ENCODE assay signal across 24 cellular contexts in genomic region chr22:42425337-42425988, GRCh38. TPM values are rescaled to one million over a fixed set of nuclear protein-coding genes. Genes with fewer than 3 reads are reported as not detected.
DNase-seq lines count a peak whose midpoint lies in the region; ATAC-seq, FAIRE-seq and TF ChIP-seq lines count a peak whose summit lies in the region.
"Had no signal": no experiment of that assay in that cellular context is flagged by ENCODE, and none has a peak within 500 bp of the region (broad histone marks: within the 10 kb centered on the region; RNA-seq: fewer than 3 reads in every experiment).

No MANE protein-coding gene starts in this region.

- H3K9me3 Mint-ChIP-seq in H9 (no peaks in the 10 kb centered on the region; a peak in 1 of 5 replicates), nephron (no peaks in the 10 kb centered on the region), Caco-2 (ENCODE audit: unreplicated experiment) (no peaks in the 10 kb centered on the region)
- H3K9me3 Mint-ChIP-seq in activated T-helper 1 cell treated with anti-CD3 and anti-CD28 coated beads, Interleukin-12 subunit alpha, Interleukin-12 subunit beta, Interleukin-2, Interleukin-4 antibody, amounts not matched to agents 30 ng/mL and 10 ng/mL and 1 ng/mL, durations not matched to agents 14 hours and 24 hours and 36 hours: no peaks in the 10 kb centered on the region
- H3K9me3 Mint-ChIP-seq: activated B cell treated with CpG ODN at 0.5 μM for 24 hours; activated CD8-positive, alpha-beta T cell treated with anti-CD3 and anti-CD28 coated beads for 36 hours; activated naive CD8-positive, alpha-beta T cell treated with anti-CD3 and anti-CD28 coated beads for 36 hours; activated T-cell treated with anti-CD3 and anti-CD28 coated beads, Interleukin-2, amount 50 U/mL, for 4 hours; memory B cell; naive thymus-derived CD8-positive, alpha-beta T cell had no signal

- no peaks in the 10 kb centered on the region for H3K36me3 ChIP-seq in GM12878 (ENCODE audit: control insufficient read depth in 2 of 2, insufficient read depth in 2 of 2, low read length in 1 of 2)
- no peaks in the 10 kb centered on the region for H3K36me3 ChIP-seq in Caco-2 (ENCODE audit: control insufficient read depth, insufficient read depth, low read length)

- H3T11ph ChIP-seq in H9 (ENCODE audit: low read length): no peak overlapping the region

- H3K36me3 Mint-ChIP-seq in H9 (ENCODE audit: insufficient read depth in 1 of 3, low read depth in 3 of 3): no peaks in the 10 kb centered on the region
- H3K36me3 Mint-ChIP-seq in nephron (ENCODE audit: low read depth): no peaks in the 10 kb centered on the region
- H3K36me3 Mint-ChIP-seq in Caco-2 (ENCODE audit: insufficient read depth, unreplicated experiment): no peaks in the 10 kb centered on the region
- no peaks in the 10 kb centered on the region for H3K36me3 Mint-ChIP-seq in activated T-helper 1 cell treated with anti-CD3 and anti-CD28 coated beads, Interleukin-12 subunit alpha, Interleukin-12 subunit beta, Interleukin-2, Interleukin-4 antibody, amounts not matched to agents 30 ng/mL and 10 ng/mL and 1 ng/mL, durations not matched to agents 14 hours and 24 hours and 36 hours (ENCODE audit: low read depth)
- H3K36me3 Mint-ChIP-seq: activated naive CD8-positive, alpha-beta T cell treated with anti-CD3 and anti-CD28 coated beads for 36 hours; memory B cell; naive thymus-derived CD8-positive, alpha-beta T cell had no signal

- H4K91ac ChIP-seq in H9 (ENCODE audit: insufficient read length, low read depth, low read length): no peak overlapping the region

- H3K23me2 ChIP-seq in H9 (ENCODE audit: insufficient read length, low read depth, low read length, poor library complexity, severe bottlenecking): no peaks in the 10 kb centered on the region

- H3K27ac Mint-ChIP-seq in H9 (peak overlapping the region in 2 of 3 experiments; percentile 3 to 34; a peak in 3 of 7 replicates), nephron (peak overlapping the region in 2 of 3 experiments; percentile 68 to 81), Caco-2 (ENCODE audit: unreplicated experiment) (no peak overlapping the region)
- no peak overlapping the region for H3K27ac Mint-ChIP-seq in activated T-helper 1 cell treated with anti-CD3 and anti-CD28 coated beads, Interleukin-12 subunit alpha, Interleukin-12 subunit beta, Interleukin-2, Interleukin-4 antibody, amounts not matched to agents 30 ng/mL and 10 ng/mL and 1 ng/mL, durations not matched to agents 14 hours and 24 hours and 36 hours
- H3K27ac Mint-ChIP-seq: activated B cell treated with CpG ODN at 0.5 μM for 24 hours; activated CD8-positive, alpha-beta T cell treated with anti-CD3 and anti-CD28 coated beads for 36 hours; activated naive CD8-positive, alpha-beta T cell treated with anti-CD3 and anti-CD28 coated beads for 36 hours; memory B cell had no signal

- no peak overlapping the region for H3K4ac ChIP-seq in H9 (ENCODE audit: low read depth, low read length)

- intact Hi-C loops in GM12878 (cut with micrococcal nuclease; ENCODE audit: unreplicated experiment): no loop called here
- intact Hi-C loops in Caco-2 (cut with micrococcal nuclease; ENCODE audit: unreplicated experiment): no loop called here
- intact Hi-C loops in activated T-helper 1 cell treated with anti-CD3 and anti-CD28 coated beads, Interleukin-12 subunit alpha, Interleukin-12 subunit beta, Interleukin-2, Interleukin-4 antibody, amounts not matched to agents 30 ng/mL and 10 ng/mL and 1 ng/mL, durations not matched to agents 14 hours and 24 hours and 36 hours (cut with micrococcal nuclease): no loop called here

- H3K56ac ChIP-seq in H9 (ENCODE audit: insufficient read length, low read depth, low read length): no peak overlapping the region

- CTCF ChIA-PET in GM12878 (lab: Yijun Ruan, JAX) (interaction anchor here (0.7 to 1.6 kb wide), 2 partner anchors 9 to 19 kb away, joined by 3 read pairs; no protein-coding TSS in a partner anchor), Caco-2 (lab: Charles Lee) (no interaction called here)

- H3K14ac ChIP-seq in H9 (ENCODE audit: insufficient read depth, low read length): no peak overlapping the region

- no peak overlapping the region for H2BK120ac ChIP-seq in H9 (ENCODE audit: low read depth, low read length, poor library complexity, severe bottlenecking)

- H2BK15ac ChIP-seq in H9 (ENCODE audit: low read depth, low read length): no peak overlapping the region

- in situ Hi-C loops in GM12878 (cut with MboI): no loop called here

- H4K5ac ChIP-seq in H9 (ENCODE audit: insufficient read length, low read depth, low read length): no peak overlapping the region

- peak; percentile 21 for DNase-seq in NCI-H345 (lab: John Stamatoyannopoulos, UW)
- no peak for DNase-seq in NCI-H345 treated with DMSO at 0.1 percent for 48 hours (lab: John Stamatoyannopoulos, UW; ENCODE audit: unreplicated experiment)
- peak; percentile 21 for DNase-seq in H9
- no peak for DNase-seq in GM12878 (ENCODE audit: low read depth, low spot score)
- DNase-seq in Caco-2: no peak
- DNase-seq in AG20443 (ENCODE audit: low spot score): no peak
- no peak for DNase-seq in activated T-helper 1 cell treated with anti-CD3 and anti-CD28 coated beads, Interleukin-12 subunit alpha, Interleukin-12 subunit beta, Interleukin-2, Interleukin-4 antibody, amounts not matched to agents 30 ng/mL and 10 ng/mL and 1 ng/mL, durations not matched to agents 14 hours and 24 hours and 36 hours (ENCODE audit: low spot score)
- DNase-seq: activated B cell treated with CpG ODN at 0.5 μM for 24 hours; activated CD8-positive, alpha-beta T cell treated with anti-CD3 and anti-CD28 coated beads for 36 hours; activated naive CD8-positive, alpha-beta T cell treated with anti-CD3 and anti-CD28 coated beads for 36 hours; activated T-cell treated with anti-CD3 and anti-CD28 coated beads, Interleukin-2, amount 50 U/mL, for 4 hours; C1 segment of cervical spinal cord; DMS153; hippocampal formation; islet precursor cell; MM.1S; naive thymus-derived CD8-positive, alpha-beta T cell; NCI-H2081; NCI-H82; PC-3; T-helper 2 cell had no signal

- TF ChIP-seq POLR2A in GM12878 (IDR thresholded peaks at IDR 0.05; ENCODE audit: low read depth, low read length): no peak

- H3K4me3 Mint-ChIP-seq in H9 (peak overlapping the region in 1 of 2 experiments; percentile 49; a peak in 2 of 5 replicates), nephron (no peak overlapping the region), Caco-2 (ENCODE audit: unreplicated experiment) (no peak overlapping the region)
- no peak overlapping the region for H3K4me3 Mint-ChIP-seq in activated T-helper 1 cell treated with anti-CD3 and anti-CD28 coated beads, Interleukin-12 subunit alpha, Interleukin-12 subunit beta, Interleukin-2, Interleukin-4 antibody, amounts not matched to agents 30 ng/mL and 10 ng/mL and 1 ng/mL, durations not matched to agents 14 hours and 24 hours and 36 hours
- H3K4me3 Mint-ChIP-seq: activated B cell treated with CpG ODN at 0.5 μM for 24 hours; activated CD8-positive, alpha-beta T cell treated with anti-CD3 and anti-CD28 coated beads for 36 hours; activated naive CD8-positive, alpha-beta T cell treated with anti-CD3 and anti-CD28 coated beads for 36 hours; activated T-cell treated with anti-CD3 and anti-CD28 coated beads, Interleukin-2, amount 50 U/mL, for 4 hours; memory B cell; naive thymus-derived CD8-positive, alpha-beta T cell had no signal

- H3K4me2 ChIP-seq in H9 (ENCODE audit: insufficient read depth, insufficient read length, low read length) (no peak overlapping the region), GM12878 (ENCODE audit: control insufficient read depth, insufficient read depth) (no peak overlapping the region)
- H3K4me2 ChIP-seq: A549 had no signal

- WGBS in H9 (ENCODE audit: extremely low coverage, insufficient read length, low lambda C conversion rate): no CpG with 5 or more reads among the region's 12 CpGs
- WGBS in GM12878 (ENCODE audit: insufficient coverage, insufficient replicate concordance, low lambda C conversion rate, missing lambda C conversion rate): 55% methylated on average over 11 of the region's 12 CpGs

- H2AFZ ChIP-seq in H9 (ENCODE audit: low read length): no peak overlapping the region
- no peak overlapping the region for H2AFZ ChIP-seq in GM12878 (ENCODE audit: control insufficient read depth, low read depth, low read length)

- no peaks in the 10 kb centered on the region for H3K79me1 ChIP-seq in H9 (ENCODE audit: insufficient read depth, low read depth, low read length, poor library complexity, severe bottlenecking)

- no peak overlapping the region for H2BK20ac ChIP-seq in H9 (ENCODE audit: low read depth, low read length, poor library complexity, severe bottlenecking)

- no peaks in the 10 kb centered on the region for H3K27me3 ChIP-seq in H9 (ENCODE audit: insufficient read depth, low read length)
- no peaks in the 10 kb centered on the region for H3K27me3 ChIP-seq in GM12878 (replicated peaks in 1 of 2; ENCODE audit: control insufficient read depth in 2 of 2, insufficient read depth in 2 of 2, low read length in 1 of 2)
- no peaks in the 10 kb centered on the region for H3K27me3 ChIP-seq in Caco-2 (replicated peaks; ENCODE audit: control insufficient read depth, insufficient read depth, low read length)

- H3K9ac ChIP-seq in H9 (ENCODE audit: extremely low read depth, insufficient read length, low read length) (no peak overlapping the region), GM12878 (ENCODE audit: control insufficient read depth, insufficient read depth, low read length) (no peak overlapping the region)

- TF ChIP-seq CTCF in H9 (conservative IDR thresholded peaks at IDR 0.05): no peak
- no peak for TF ChIP-seq CTCF in GM12878 (IDR thresholded peaks at IDR 0.05 in 2 of 3, conservative IDR thresholded peaks at IDR 0.05 in 1 of 3; ENCODE audit: control insufficient read depth in 2 of 3, extremely low read depth in 1 of 3, insufficient read depth in 1 of 3, low read depth in 3 of 3, low read length in 3 of 3)
- TF ChIP-seq CTCF in nephron (IDR thresholded peaks at IDR 0.05; ENCODE audit: unreplicated experiment in 3 of 3): no peak
- no peak for TF ChIP-seq CTCF in Caco-2 (IDR thresholded peaks at IDR 0.05; ENCODE audit: insufficient read depth in 1 of 2, low read depth in 1 of 2, low read length in 1 of 2, severe bottlenecking in 1 of 2, unreplicated experiment in 1 of 2)

- no peak for TF ChIP-seq EP300 in GM12878 (IDR thresholded peaks at IDR 0.05; ENCODE audit: borderline replicate concordance in 1 of 2, control insufficient read depth in 1 of 2, low read depth in 2 of 2, low read length in 2 of 2)

- peaks cover 16 to 44% of the 10 kb centered on the region in 2 experiments for H3K4me1 Mint-ChIP-seq in H9
- peaks cover 31% of the 10 kb centered on the region for H3K4me1 Mint-ChIP-seq in nephron
- no peaks in the 10 kb centered on the region for H3K4me1 Mint-ChIP-seq in Caco-2 (ENCODE audit: low read depth, unreplicated experiment)
- H3K4me1 Mint-ChIP-seq in activated T-helper 1 cell treated with anti-CD3 and anti-CD28 coated beads, Interleukin-12 subunit alpha, Interleukin-12 subunit beta, Interleukin-2, Interleukin-4 antibody, amounts not matched to agents 30 ng/mL and 10 ng/mL and 1 ng/mL, durations not matched to agents 14 hours and 24 hours and 36 hours (ENCODE audit: low read depth): peaks cover 5% of the 10 kb centered on the region

- no peak for ATAC-seq in GM12878
- ATAC-seq: A549; activated CD8-positive, alpha-beta T cell treated with anti-CD3 and anti-CD28 coated beads for 36 hours; activated T-cell treated with anti-CD3 and anti-CD28 coated beads, Interleukin-2, amount 50 U/mL, for 4 hours; naive thymus-derived CD8-positive, alpha-beta T cell; PC-3 had no signal

- H3K4me1 ChIP-seq in H9 (ENCODE audit: insufficient read depth, low read length): peaks cover 3% of the 10 kb centered on the region; the same call in 1 of the 2 replicates
- peaks cover 10% of the 10 kb centered on the region for H3K4me1 ChIP-seq in GM12878 (ENCODE audit: control insufficient read depth, insufficient read depth, low read length)
- no peaks in the 10 kb centered on the region for H3K4me1 ChIP-seq in Caco-2
- H3K4me1 ChIP-seq: A549 had no signal

- no peak for TF ChIP-seq RAD21 in GM12878 (IDR thresholded peaks at IDR 0.05; ENCODE audit: insufficient read depth, low read depth, low read length)

- RAD21 ChIA-PET in GM12878 (lab: Charles Lee; ENCODE audit: unreplicated experiment): no interaction called here

- H2AK5ac ChIP-seq in H9 (ENCODE audit: insufficient read length, low read length): no peak overlapping the region

- no peak overlapping the region for H2BK12ac ChIP-seq in H9 (ENCODE audit: insufficient read length, low read depth, low read length)

- no peaks in the 10 kb centered on the region for H3K79me2 ChIP-seq in H9 (ENCODE audit: insufficient read depth, low read length)
- H3K79me2 ChIP-seq in GM12878 (ENCODE audit: control insufficient read depth, insufficient read depth, low read length): no peaks in the 10 kb centered on the region

- H3K27ac ChIP-seq in H9 (ENCODE audit: insufficient read length, low read depth, low read length): no peak overlapping the region
- no peak overlapping the region for H3K27ac ChIP-seq in GM12878 (ENCODE audit: control insufficient read depth, insufficient read depth)
- H3K27ac ChIP-seq: A549 had no signal

- no peak overlapping the region for H2BK5ac ChIP-seq in H9 (ENCODE audit: insufficient read length, low read length)

- no peak for FAIRE-seq in GM12878 (lab: Jason Lieb, UNC)
- FAIRE-seq: A549 had no signal

- H4K8ac ChIP-seq in H9 (replicated peaks; ENCODE audit: insufficient read length, low read depth, low read length): no peak overlapping the region

- H3K9me3 ChIP-seq in H9 (ENCODE audit: control insufficient read depth, low read depth, low read length) (no peaks in the 10 kb centered on the region), GM12878 (replicated peaks; ENCODE audit: control insufficient read depth, insufficient read depth, low read length) (no peaks in the 10 kb centered on the region), Caco-2 (no peaks in the 10 kb centered on the region)
- H3K9me3 ChIP-seq: A549 had no signal

- SMC1A ChIA-PET in GM12878 (lab: Charles Lee; ENCODE audit: uncharacterized antibody, unreplicated experiment): interaction anchor here (1.8 kb wide), 1 partner anchor 11 kb away, joined by 6 read pairs; no protein-coding TSS in a partner anchor

- POLR2A ChIA-PET in GM12878 (lab: Charles Lee): interaction anchor here (1.0 kb wide), 1 partner anchor 10 kb away, joined by 4 read pairs; no protein-coding TSS in a partner anchor
- POLR2A ChIA-PET in Caco-2 (lab: Charles Lee): no interaction called here

- H3K27me3 Mint-ChIP-seq in H9 (ENCODE audit: low read depth) (peaks cover 44% of the 10 kb centered on the region), nephron (ENCODE audit: low read depth) (peaks cover 24% of the 10 kb centered on the region), Caco-2 (ENCODE audit: insufficient read depth, unreplicated experiment) (no peaks in the 10 kb centered on the region)
- peaks cover 13% of the 10 kb centered on the region for H3K27me3 Mint-ChIP-seq in activated T-helper 1 cell treated with anti-CD3 and anti-CD28 coated beads, Interleukin-12 subunit alpha, Interleukin-12 subunit beta, Interleukin-2, Interleukin-4 antibody, amounts not matched to agents 30 ng/mL and 10 ng/mL and 1 ng/mL, durations not matched to agents 14 hours and 24 hours and 36 hours (ENCODE audit: insufficient read depth)

- H3K4me3 ChIP-seq in GM12878: no peak overlapping the region
- no peak overlapping the region for H3K4me3 ChIP-seq in Caco-2 (ENCODE audit: low read depth, low read length)
- H3K4me3 ChIP-seq: A549 had no signal

- H4K20me1 ChIP-seq in H9 (ENCODE audit: control insufficient read depth, insufficient read depth, insufficient read length) (no peaks in the 10 kb centered on the region), GM12878 (ENCODE audit: control insufficient read depth, insufficient read depth) (no peaks in the 10 kb centered on the region; the same call in 1 of the 2 replicates)

- no peak overlapping the region for H3K23ac ChIP-seq in H9 (ENCODE audit: insufficient read length, low read depth, low read length)

- no peak overlapping the region for H3K18ac ChIP-seq in H9 (ENCODE audit: insufficient read length, low read depth, low read length)

- no TSS peak for BruUV-seq in GM12878 (replicated peaks; lab: Mats Ljungman, UMichigan)
- BruUV-seq in Caco-2 (replicated peaks; lab: Mats Ljungman, UMichigan): no TSS peak

RNA-seq across cellular contexts. Expression of gene NFAM1, which starts 6.7 kb away (rescaled TPM):
- total RNA-seq in H9 (2021) (0.55 and 0.68 TPM in 2 replicates), GM12878 (2014; rRNA removed) (0.16 and 0.34 TPM in 2 replicates), GM12878 (2014; rRNA removed; fragmentation: Illumina TruSeq; extraction: Trizol) (0.13 and 0.32 TPM in 2 replicates), GM12878 (2021) (0.29 and 0.36 TPM in 2 replicates), Caco-2 (2022) (not detected in 2 replicates)
- total RNA-seq in GM12878 (2013; cell fraction: nucleolus; rRNA removed): 9.2 and 10.3 TPM in 2 replicates
- 0.22 TPM for polyA plus RNA-seq in GM12878 (2011; ENCODE audit: low read depth)
- polyA plus RNA-seq in GM12878 (2011; rRNA removed) (0.84 and 1.3 TPM in 2 replicates), GM12878 (2014; fragmentation: Illumina TruSeq; extraction: Trizol) (0.13 and 0.24 TPM in 2 replicates), GM12878 (2014; fragmentation: Nextera tagmentation; extraction: Ambion mirVana) (not detected), GM12878 (2014; rRNA removed) (0.10 and 0.15 TPM in 2 replicates), GM12878 (2016; fragmentation: Nextera tagmentation; extraction: Ambion mirVana) (under 1 TPM in 1 of 2 experiments, not detected in 1; 0.20 TPM)
- polyA plus RNA-seq in GM12878 (2011; cell fraction: cytosol; rRNA removed): 1.8 and 1.9 TPM in 2 replicates
- 2.5 and 2.6 TPM in 2 replicates for polyA plus RNA-seq in GM12878 (2011; cell fraction: nucleus; rRNA removed)
- 0.69 and 0.70 TPM in 2 replicates for polyA plus RNA-seq in GM12878 (2012)
- 2.0 and 2.9 TPM in 2 replicates for polyA minus RNA-seq in GM12878 (2011; rRNA and poly(A)+ RNA removed)
- 0.73 and 3.9 TPM in 2 replicates for polyA minus RNA-seq in GM12878 (2011; cell fraction: cytosol; rRNA and poly(A)+ RNA removed)
- polyA minus RNA-seq in GM12878 (2011; cell fraction: nucleus; rRNA and poly(A)+ RNA removed): 0.96 and 0.97 TPM in 2 replicates
- total RNA-seq in activated T-helper 1 cell treated with anti-CD3 and anti-CD28 coated beads, Interleukin-12 subunit alpha, Interleukin-12 subunit beta, Interleukin-2, Interleukin-4 antibody, amounts not matched to agents 30 ng/mL and 10 ng/mL and 1 ng/mL, durations not matched to agents 14 hours and 24 hours and 36 hours: 0.12 and 0.88 TPM in 2 replicates
- polyA plus RNA-seq: A549; naive thymus-derived CD8-positive, alpha-beta T cell had no signal

Comparison
In these comparisons a context has a peak if more than half of its experiments do, and no peak if none do; other contexts are left out.
1. DNase-seq: peak in NCI-H345 (single experiment) and H9 (single experiment); none in NCI-H345 treated with DMSO at 0.1 percent for 48 hours (single experiment), GM12878 (single experiment), Caco-2 (0 of 2), AG20443 (single experiment) and activated T-helper 1 cell treated with anti-CD3 and anti-CD28 coated beads, Interleukin-12 subunit alpha, Interleukin-12 subunit beta, Interleukin-2, Interleukin-4 antibody, amounts not matched to agents 30 ng/mL and 10 ng/mL and 1 ng/mL, durations not matched to agents 14 hours and 24 hours and 36 hours (single experiment).
2. H3K27ac Mint-ChIP-seq: peak in H9 (2 of 3) and nephron (2 of 3); none in Caco-2 (single experiment) and activated T-helper 1 cell treated with anti-CD3 and anti-CD28 coated beads, Interleukin-12 subunit alpha, Interleukin-12 subunit beta, Interleukin-2, Interleukin-4 antibody, amounts not matched to agents 30 ng/mL and 10 ng/mL and 1 ng/mL, durations not matched to agents 14 hours and 24 hours and 36 hours (single experiment).